17 cellular contexts compared by ENCODE assay signal in the genomic region with DNA sequence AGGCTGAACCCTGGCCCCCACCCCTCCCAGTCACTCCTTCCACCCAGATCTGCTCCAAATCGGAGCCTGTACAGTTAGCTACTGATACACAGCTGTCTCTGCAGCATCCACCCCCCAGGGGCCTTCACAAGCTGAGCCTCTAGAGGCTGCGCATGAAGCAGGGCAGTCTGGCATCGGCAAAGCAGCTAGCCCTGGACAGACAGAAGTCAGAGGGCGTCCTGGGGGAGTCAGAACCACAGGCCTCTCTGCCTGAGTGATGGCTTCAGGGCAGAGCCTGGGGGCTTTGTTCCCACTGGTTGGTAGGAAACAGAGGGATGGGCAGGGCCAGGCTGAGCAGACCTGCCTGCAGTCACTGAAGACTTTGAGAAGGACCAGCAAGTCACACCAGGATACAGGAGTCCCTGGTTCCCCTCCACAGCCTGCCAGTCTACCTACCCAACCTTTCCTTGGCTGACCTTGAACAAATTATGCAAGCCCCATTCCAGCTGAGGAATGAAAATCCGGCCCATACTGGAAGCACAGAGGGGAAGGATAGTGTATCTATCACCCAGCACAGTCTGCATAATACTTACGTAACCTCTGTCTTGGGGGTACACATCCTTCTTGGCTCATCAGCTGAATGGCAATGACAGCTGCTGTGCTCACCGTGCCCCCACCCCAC. TPM values are rescaled to one million over a fixed set of nuclear protein-coding genes. Genes with fewer than 3 reads are reported as not detected.
DNase-seq lines count a peak whose midpoint lies in the region; ATAC-seq and TF ChIP-seq lines count a peak whose summit lies in the region.
"Had no signal": no experiment of that assay in that cellular context is flagged by ENCODE, and none has a peak within 500 bp of the region (broad histone marks: within the 10 kb centered on the region; RNA-seq: fewer than 3 reads in every experiment).

No MANE protein-coding gene starts in this region.

- no peak for TF ChIP-seq CTCF in MCF 10A (IDR thresholded peaks at IDR 0.05; ENCODE audit: unreplicated experiment)
- no peak for TF ChIP-seq CTCF in breast epithelium (IDR thresholded peaks at IDR 0.05)
- no peak for TF ChIP-seq CTCF in tibial nerve (IDR thresholded peaks at IDR 0.05)
- no peak for TF ChIP-seq CTCF in tibial artery (IDR thresholded peaks at IDR 0.05)

- no peak overlapping the region for H2AK5ac ChIP-seq in mesendoderm (ENCODE audit: low read length)

- H3K27me3 ChIP-seq in breast epithelium (no peaks in the 10 kb centered on the region), duodenal mucosa (ENCODE audit: control insufficient read depth in 1 of 2, insufficient read depth in 2 of 2, low read length in 2 of 2) (no peaks in the 10 kb centered on the region), mesendoderm (ENCODE audit: insufficient read depth, low read length, poor library complexity) (no peaks in the 10 kb centered on the region), tibial nerve (no peaks in the 10 kb centered on the region), tibial artery (no peaks in the 10 kb centered on the region)

- no CpG with 5 or more reads among the region's 7 CpGs for WGBS in mesendoderm (ENCODE audit: extremely low coverage, insufficient coverage, low lambda C conversion rate)
- 52 to 55% methylated on average over 7 of the region's 7 CpGs for WGBS in tibial nerve, 2 donors

- no peak overlapping the region for H3K4me3 Mint-ChIP-seq in MCF 10A (ENCODE audit: unreplicated experiment)
- H3K4me3 Mint-ChIP-seq in activated T-cell treated with anti-CD3 and anti-CD28 coated beads, Interleukin-2, amount 50 U/mL, for 72 hours, result no peak overlapping the region
- H3K4me3 Mint-ChIP-seq: activated CD8-positive, alpha-beta memory T cell treated with anti-CD3 and anti-CD28 coated beads, Interleukin-2, amount 10 ng/mL, durations not matched to agents 7 days and 5 days; dendritic cell treated with granulocyte-macrophage colony-stimulating factor and Interleukin-4, amounts not matched to agents 40 ng/mL and 50 ng/mL, for 4 days had no signal

- H3K4me1 ChIP-seq in breast epithelium (peaks cover 7 to 14% of the 10 kb centered on the region in 2 donors), duodenal mucosa (ENCODE audit: control insufficient read depth in 1 of 2, insufficient read depth in 2 of 2, low read length in 2 of 2) (peaks cover 51 to 57% of the 10 kb centered on the region in 2 donors), mesendoderm (ENCODE audit: control insufficient read depth, low read depth, low read length) (peaks cover 13% of the 10 kb centered on the region), tibial nerve (peaks cover 0 to 94% (median 45%) of the 10 kb centered on the region in 4 donors), tibial artery (peaks cover 5 to 90% (median 65%) of the 10 kb centered on the region in 4 donors)

- H2BK5ac ChIP-seq in mesendoderm (ENCODE audit: low read length), result no peak overlapping the region

- TF ChIP-seq POLR2A in breast epithelium (IDR thresholded peaks at IDR 0.05), result no peak
- TF ChIP-seq POLR2A in tibial nerve (IDR thresholded peaks at IDR 0.05), result no peak

- H3K4me2 ChIP-seq in mesendoderm (ENCODE audit: low read length), result no peak overlapping the region

- no peak for TF ChIP-seq EP300 in tibial nerve (IDR thresholded peaks at IDR 0.05)

- H2BK120ac ChIP-seq in mesendoderm (ENCODE audit: low read depth, low read length), result no peak overlapping the region

- no peak overlapping the region for H2BK15ac ChIP-seq in mesendoderm (replicated peaks; ENCODE audit: low read depth)

- H3K9me3 ChIP-seq in breast epithelium (no peaks in the 10 kb centered on the region), duodenal mucosa (ENCODE audit: control insufficient read depth in 1 of 2, low read length in 2 of 2) (no peaks in the 10 kb centered on the region), tibial nerve (no peaks in the 10 kb centered on the region), tibial artery (no peaks in the 10 kb centered on the region)

- H3K27ac Mint-ChIP-seq in MCF 10A (ENCODE audit: low read depth, unreplicated experiment), result peak overlapping the region; percentile 20
- H3K27ac Mint-ChIP-seq in activated T-cell treated with anti-CD3 and anti-CD28 coated beads, Interleukin-2, amount 50 U/mL, for 72 hours, result no peak overlapping the region
- H3K27ac Mint-ChIP-seq: activated naive CD8-positive, alpha-beta T cell treated with anti-CD3 and anti-CD28 coated beads for 36 hours had no signal

- H4K5ac ChIP-seq in mesendoderm (ENCODE audit: low read length), result no peak overlapping the region

- DNase-seq in MCF 10A (ENCODE audit: unreplicated experiment) (no peak), breast epithelium (ENCODE audit: low spot score in 2 of 2) (no peak), mesendoderm (no peak), tibial nerve (ENCODE audit: low spot score in 2 of 2) (no peak), tibial artery (no peak), SW 1271 (lab: John Stamatoyannopoulos, UW) (no peak)
- DNase-seq in activated T-cell treated with anti-CD3 and anti-CD28 coated beads, Interleukin-2, amount 50 U/mL, for 72 hours, result no peak
- DNase-seq: 8988T; activated CD8-positive, alpha-beta memory T cell treated with anti-CD3 and anti-CD28 coated beads, Interleukin-2, amount 10 ng/mL, durations not matched to agents 7 days and 5 days; activated naive CD8-positive, alpha-beta T cell treated with anti-CD3 and anti-CD28 coated beads for 36 hours; kidney glomerular epithelial cell; NCI-H1105 treated with DMSO at 0.1 percent for 48 hours; NCI-H510A had no signal

- peaks cover 93% of the 10 kb centered on the region for H3K79me2 ChIP-seq in mesendoderm (ENCODE audit: control insufficient read depth, insufficient read depth, low read length)

- H3K4me1 Mint-ChIP-seq in MCF 10A (ENCODE audit: insufficient read depth, unreplicated experiment), result peaks cover 51% of the 10 kb centered on the region
- peaks cover 54% of the 10 kb centered on the region for H3K4me1 Mint-ChIP-seq in activated T-cell treated with anti-CD3 and anti-CD28 coated beads, Interleukin-2, amount 50 U/mL, for 72 hours (ENCODE audit: low read depth)

- H3K27me3 Mint-ChIP-seq in MCF 10A (ENCODE audit: insufficient read depth, unreplicated experiment), result no peaks in the 10 kb centered on the region
- H3K27me3 Mint-ChIP-seq in activated T-cell treated with anti-CD3 and anti-CD28 coated beads, Interleukin-2, amount 50 U/mL, for 72 hours (ENCODE audit: low read depth), result no peaks in the 10 kb centered on the region
- H3K27me3 Mint-ChIP-seq: activated CD8-positive, alpha-beta memory T cell treated with anti-CD3 and anti-CD28 coated beads, Interleukin-2, amount 10 ng/mL, durations not matched to agents 7 days and 5 days; activated naive CD8-positive, alpha-beta T cell treated with anti-CD3 and anti-CD28 coated beads for 36 hours; dendritic cell treated with granulocyte-macrophage colony-stimulating factor and Interleukin-4, amounts not matched to agents 40 ng/mL and 50 ng/mL, for 4 days; naive B cell had no signal

- H3K56ac ChIP-seq in mesendoderm (ENCODE audit: low read length), result peak overlapping the region; percentile 6

- intact Hi-C loops in MCF 10A (cut with micrococcal nuclease) (no loop called here), breast epithelium (cut with DNase I; ENCODE audit: low total_unique reads) (no loop called here), tibial artery (cut with DNase I; ENCODE audit: low total_unique reads) (no loop called here)

- H3K23ac ChIP-seq in mesendoderm (ENCODE audit: low read length), result peak overlapping the region; percentile 71

- POLR2A ChIA-PET in MCF 10A (lab: Yijun Ruan, JAX), result interaction anchor here (0.6 to 4.9 kb wide), 3 partner anchors 8 to 974 kb away, joined by 3 to 51 read pairs (median 4); a partner anchor contains a TSS

- no peaks in the 10 kb centered on the region for H3K36me3 ChIP-seq in breast epithelium
- peaks cover 6% of the 10 kb centered on the region in 2 donors for H3K36me3 ChIP-seq in duodenal mucosa (ENCODE audit: control insufficient read depth in 1 of 2, insufficient read depth in 2 of 2, low read length in 2 of 2)
- peaks cover under 1% of the 10 kb centered on the region for H3K36me3 ChIP-seq in mesendoderm (ENCODE audit: control insufficient read depth, insufficient read depth, low read length)
- H3K36me3 ChIP-seq in tibial nerve, result peaks cover 0 to 9% (median 0%) of the 10 kb centered on the region in 3 donors
- H3K36me3 ChIP-seq in tibial artery, result peaks cover 0 to 10% (median 3%) of the 10 kb centered on the region in 3 donors

- no peak overlapping the region for H4K8ac ChIP-seq in mesendoderm (ENCODE audit: low read depth, low read length)

- BruUV-seq in MCF 10A (replicated peaks; lab: Mats Ljungman, UMichigan), result no TSS peak

- H3K9ac ChIP-seq in duodenal mucosa (ENCODE audit: low read depth in 1 of 2, low read length in 2 of 2) (peak overlapping the region in 1 of 2 donors; percentile 28), mesendoderm (ENCODE audit: low read length) (peak overlapping the region; percentile 51)

- H3K4me3 ChIP-seq in breast epithelium (peak overlapping the region in 1 of 3 donors; percentile 2), duodenal mucosa (ENCODE audit: low read depth in 1 of 2, low read length in 2 of 2) (peak overlapping the region; percentile 33 to 55), mesendoderm (ENCODE audit: low read length) (no peak overlapping the region), tibial nerve (peak overlapping the region in 1 of 4 donors; percentile 14), tibial artery (no peak overlapping the region)
- H3K4me3 ChIP-seq: skin epidermis had no signal

- no peak overlapping the region for H3K18ac ChIP-seq in mesendoderm (ENCODE audit: low read length)

- H3K4ac ChIP-seq in mesendoderm (ENCODE audit: low read depth, low read length), result no peak overlapping the region

- no peaks in the 10 kb centered on the region for H3K9me3 Mint-ChIP-seq in MCF 10A (ENCODE audit: unreplicated experiment)
- no peaks in the 10 kb centered on the region for H3K9me3 Mint-ChIP-seq in activated T-cell treated with anti-CD3 and anti-CD28 coated beads, Interleukin-2, amount 50 U/mL, for 72 hours
- H3K9me3 Mint-ChIP-seq: activated naive CD8-positive, alpha-beta T cell treated with anti-CD3 and anti-CD28 coated beads for 36 hours; dendritic cell treated with granulocyte-macrophage colony-stimulating factor and Interleukin-4, amounts not matched to agents 40 ng/mL and 50 ng/mL, for 4 days had no signal

- CTCF ChIA-PET in MCF 10A (lab: Yijun Ruan, JAX), result interaction anchor here (0.7 to 7.9 kb wide), 6 partner anchors 10 to 885 kb away, joined by 3 to 79 read pairs (median 3); no protein-coding TSS in a partner anchor

- peaks cover 45% of the 10 kb centered on the region for H3K36me3 Mint-ChIP-seq in MCF 10A (ENCODE audit: insufficient read depth, unreplicated experiment)
- peaks cover 0 to 2% of the 10 kb centered on the region in 2 donors for H3K36me3 Mint-ChIP-seq in activated T-cell treated with anti-CD3 and anti-CD28 coated beads, Interleukin-2, amount 50 U/mL, for 72 hours (ENCODE audit: insufficient read depth in 2 of 2)
- H3K36me3 Mint-ChIP-seq: naive B cell had no signal

- no peak overlapping the region for H3K27ac ChIP-seq in breast epithelium
- no peak overlapping the region for H3K27ac ChIP-seq in duodenal mucosa (ENCODE audit: low read depth, low read length)
- no peak overlapping the region for H3K27ac ChIP-seq in mesendoderm (ENCODE audit: low read depth, low read length)
- peak overlapping the region in 3 of 4 donors; percentile 37 to 54 (median 46) for H3K27ac ChIP-seq in tibial nerve
- no peak overlapping the region for H3K27ac ChIP-seq in tibial artery

- peaks cover 21% of the 10 kb centered on the region for H3K79me1 ChIP-seq in mesendoderm (ENCODE audit: low read length)

- ATAC-seq in activated T-cell treated with anti-CD3 and anti-CD28 coated beads, Interleukin-2, amount 50 U/mL, for 72 hours (replicated peaks in 1 of 2), result no peak
- ATAC-seq: activated CD8-positive, alpha-beta memory T cell treated with anti-CD3 and anti-CD28 coated beads, Interleukin-2, amount 10 ng/mL, durations not matched to agents 7 days and 5 days had no signal

RNA-seq across cellular contexts. Expression of a gene that starts 8.7 kb away (rescaled TPM):
- total RNA-seq in MCF 10A (2022) (262 and 334 TPM in 2 replicates), breast epithelium (100 to 1,000 TPM; 113 to 141 (median 118) TPM), tibial nerve (100 to 1,000 TPM in 1 of 4 donors, 10 to 100 TPM in 3; 64.7 to 103 (median 71.9) TPM)
- 244 TPM for polyA plus RNA-seq in mesendoderm (2013, experiment 1 of 2)
- 252 TPM for polyA plus RNA-seq in mesendoderm (2013, experiment 2 of 2)
- total RNA-seq in activated T-cell treated with anti-CD3 and anti-CD28 coated beads, Interleukin-2, amount 50 U/mL, for 72 hours, result 100 to 1,000 TPM; 252 to 258 TPM

RNA-seq across cellular contexts. Expression of a gene that starts 27.6 kb away (rescaled TPM):
- total RNA-seq in MCF 10A (2022) (35.1 and 53.2 TPM in 2 replicates), breast epithelium (10 to 100 TPM; 40.6 to 68.9 (median 41.0) TPM), tibial nerve (10 to 100 TPM; 27.6 to 34.3 (median 32.9) TPM)
- polyA plus RNA-seq in mesendoderm (2013, experiment 1 of 2), result 49.6 TPM
- polyA plus RNA-seq in mesendoderm (2013, experiment 2 of 2), result 50.1 TPM
- total RNA-seq in activated T-cell treated with anti-CD3 and anti-CD28 coated beads, Interleukin-2, amount 50 U/mL, for 72 hours, result 10 to 100 TPM; 21.8 to 22.8 TPM

Comparison
In these comparisons a context has a peak if more than half of its experiments do, and no peak if none do; other contexts are left out.
1. H3K27ac ChIP-seq: peak in tibial nerve (3 of 4); none in breast epithelium (0 of 2), duodenal mucosa (single experiment), mesendoderm (single experiment) and tibial artery (0 of 2).
2. H3K4me3 ChIP-seq: peak in duodenal mucosa (2 of 2); none in mesendoderm (single experiment) and tibial artery (0 of 2).